13 cellular contexts compared by ENCODE assay signal in the genomic region with DNA sequence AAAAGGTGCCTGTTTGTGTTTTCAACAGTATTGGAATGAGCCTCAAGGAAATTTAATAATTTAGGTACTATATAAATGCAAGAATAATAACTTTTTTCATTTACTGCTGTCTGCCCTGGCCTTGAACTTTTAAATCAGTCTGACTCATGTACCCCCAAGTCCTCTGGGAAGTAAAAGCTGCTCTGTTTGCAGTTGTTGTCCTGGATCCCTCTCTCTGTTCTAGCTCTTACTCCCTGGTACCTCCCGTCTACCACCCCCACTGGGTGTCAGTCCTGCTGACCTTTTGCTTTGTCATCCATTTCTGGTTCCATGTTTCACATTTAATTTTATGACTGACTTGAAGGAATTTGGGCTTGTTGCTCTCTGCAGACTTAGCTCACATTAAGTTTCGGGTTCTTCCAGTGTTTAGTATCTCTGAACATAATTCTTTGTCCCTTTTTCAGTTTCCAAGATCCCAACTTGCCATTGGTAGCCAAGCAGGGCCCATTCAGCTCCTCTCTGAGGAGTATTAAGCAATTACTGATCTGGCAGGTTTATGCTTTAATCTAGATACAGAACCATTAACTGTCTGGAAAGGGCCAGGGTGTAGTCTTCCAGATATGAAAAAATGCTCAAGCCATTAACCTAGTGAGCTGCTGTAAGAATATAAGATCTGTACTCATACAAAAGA.
DNase-seq lines count a peak whose midpoint lies in the region; ATAC-seq and TF ChIP-seq lines count a peak whose summit lies in the region.
"Had no signal": no experiment of that assay in that cellular context is flagged by ENCODE, and none has a peak within 500 bp of the region (broad histone marks: within the 10 kb centered on the region; RNA-seq: fewer than 3 reads in every experiment).

No MANE protein-coding gene starts in this region.

- H3K36me3 ChIP-seq in HCT116 (ENCODE audit: control insufficient read depth in 1 of 2, insufficient read depth in 2 of 2, low read length in 2 of 2) (no peaks in the 10 kb centered on the region), sigmoid colon (no peaks in the 10 kb centered on the region)

- H3K9me3 ChIP-seq in HCT116 (ENCODE audit: control insufficient read depth in 1 of 2, insufficient read depth in 1 of 2, low read depth in 1 of 2, low read length in 2 of 2) (no peaks in the 10 kb centered on the region), sigmoid colon (no peaks in the 10 kb centered on the region)

- RAD21 ChIA-PET in HCT116 (lab: Charles Lee; ENCODE audit: low non-redundant PET in 1 of 2, low total read pairs in 2 of 2, uncharacterized antibody in 2 of 2, unreplicated experiment in 2 of 2), result interaction anchor here (0.8 to 1.6 kb wide), 2 partner anchors 389 to 390 kb away, joined by 3 to 6 read pairs; no protein-coding TSS in a partner anchor

- peaks cover 0 to 4% of the 10 kb centered on the region in 2 donors for H3K9me3 Mint-ChIP-seq in natural killer cell

- peaks cover 3 to 9% of the 10 kb centered on the region in 2 donors for H3K27me3 Mint-ChIP-seq in natural killer cell (ENCODE audit: low read depth in 2 of 2)

- no peak overlapping the region for H3K4me2 ChIP-seq in HCT116 (ENCODE audit: low read length)
- H3K4me2 ChIP-seq: smooth muscle cell had no signal

- H3K4me3 ChIP-seq in HCT116 (replicated peaks in 1 of 2; ENCODE audit: low read depth in 1 of 2, low read length in 2 of 2), result no peak overlapping the region
- no peak overlapping the region for H3K4me3 ChIP-seq in cardiac fibroblast (replicated peaks in 1 of 2; ENCODE audit: low read depth in 2 of 2, low read length in 2 of 2)
- no peak overlapping the region for H3K4me3 ChIP-seq in sigmoid colon
- H3K4me3 ChIP-seq: coronary artery, smooth muscle cell had no signal

- TF ChIP-seq EP300 in sigmoid colon (IDR thresholded peaks at IDR 0.05), result no peak

- H3K27me3 ChIP-seq in HCT116 (ENCODE audit: insufficient read depth, low read length), result no peaks in the 10 kb centered on the region
- no peaks in the 10 kb centered on the region for H3K27me3 ChIP-seq in sigmoid colon

- WGBS in sigmoid colon, 2 donors, result 54 to 71% methylated on average over 2 of the region's 2 CpGs

- 0 out of 4 replicates have a peak, but pooled peaks cover 0 to 5% of the 10 kb centered on the region in 2 experiments for H3K4me1 ChIP-seq in HCT116 (ENCODE audit: control insufficient read depth in 1 of 2, insufficient read depth in 2 of 2, low read length in 2 of 2)
- peaks cover 0 to 11% (median 9%) of the 10 kb centered on the region in 4 donors for H3K4me1 ChIP-seq in sigmoid colon

- no peak for TF ChIP-seq RAD21 in HCT116 (IDR thresholded peaks at IDR 0.05; ENCODE audit: low read depth)

- POLR2A ChIA-PET in HCT116 (lab: Charles Lee), result interaction anchor here (1.5 kb wide), 1 partner anchor 390 kb away, joined by 4 read pairs; no protein-coding TSS in a partner anchor

- CTCF ChIA-PET in HCT116 (lab: Charles Lee), result interaction anchor here (1.1 to 3.5 kb wide), 4 partner anchors 20 to 390 kb away, joined by 3 to 48 read pairs (median 6); no protein-coding TSS in a partner anchor

- H3K9me2 ChIP-seq in HCT116 (ENCODE audit: insufficient read depth), result no peaks in the 10 kb centered on the region

- DNase-seq in HCT116 (ENCODE audit: low read depth, low spot score) (no peak), cardiac fibroblast (ENCODE audit: low read depth in 2 of 2) (peak; percentile 73 to 77), iPS-NIHi7 (ENCODE audit: extremely low spot score) (peak; percentile 29), sigmoid colon (no peak), HK-2 (ENCODE audit: unreplicated experiment) (no peak), natural killer cell (no peak), Ammon's horn (ENCODE audit: low spot score) (no peak)
- DNase-seq: activated CD4-positive, alpha-beta T cell treated with anti-CD3 and anti-CD28 coated beads for 1 hour had no signal

- no peak overlapping the region for H3K9ac ChIP-seq in HCT116 (ENCODE audit: low read length)

- H3K36me3 Mint-ChIP-seq in natural killer cell, result no peaks in the 10 kb centered on the region
- H3K36me3 Mint-ChIP-seq: CD14-positive monocyte, memory B cell had no signal

- H3K27ac ChIP-seq in HCT116 (ENCODE audit: low read depth, low read length) (no peak overlapping the region), sigmoid colon (peak overlapping the region in 3 of 4 donors; percentile 1 to 27 (median 23))

- H3K27ac Mint-ChIP-seq in natural killer cell, result no peak overlapping the region
- H3K27ac Mint-ChIP-seq: CD14-positive monocyte, memory B cell had no signal

- no TSS peak for BruUV-seq in HCT116 (replicated peaks; lab: Mats Ljungman, UMichigan)

- no peaks in the 10 kb centered on the region for H3K4me1 Mint-ChIP-seq in natural killer cell
- H3K4me1 Mint-ChIP-seq: CD14-positive monocyte, memory B cell had no signal

- TF ChIP-seq POLR2A in HCT116 (IDR thresholded peaks at IDR 0.05; ENCODE audit: borderline replicate concordance, extremely low read depth, insufficient read depth, insufficient read length), result no peak
- no peak for TF ChIP-seq POLR2A in sigmoid colon (IDR thresholded peaks at IDR 0.05)

- no peaks in the 10 kb centered on the region for H4K20me1 ChIP-seq in HCT116 (ENCODE audit: insufficient read depth)

- H3K79me2 ChIP-seq in HCT116 (ENCODE audit: insufficient read depth, low read length), result no peaks in the 10 kb centered on the region

- peak overlapping the region; percentile 18 for H2AFZ ChIP-seq in HCT116 (ENCODE audit: low read depth, low read length, poor library complexity, severe bottlenecking)

- ATAC-seq in HCT116 (peak; percentile 36; the same call in 1 of the 2 replicates), natural killer cell (no peak), HG03571 (IDR thresholded peaks at IDR 0.05; ENCODE audit: unreplicated experiment) (no peak)

- intact Hi-C loops in HCT116 (cut with micrococcal nuclease), result loop anchor here (10.0 kb wide), 1 partner anchor 390 kb away; no protein-coding TSS in a partner anchor
- intact Hi-C loops in sigmoid colon (cut with DNase I), result no loop called here
- intact Hi-C loops in natural killer cell (cut with micrococcal nuclease), result no loop called here

- TF ChIP-seq CTCF in HCT116 (IDR thresholded peaks at IDR 0.05 in 2 of 3, conservative IDR thresholded peaks at IDR 0.05 in 1 of 3; ENCODE audit: borderline replicate concordance in 1 of 3, insufficient read depth in 1 of 3, low read depth in 2 of 3, low read length in 2 of 3), result no peak
- TF ChIP-seq CTCF in cardiac fibroblast (IDR thresholded peaks at IDR 0.05; ENCODE audit: low read depth, low read length), result no peak
- no peak for TF ChIP-seq CTCF in sigmoid colon (IDR thresholded peaks at IDR 0.05)
- TF ChIP-seq CTCF in natural killer cell (IDR thresholded peaks at IDR 0.05), result no peak

- no peak overlapping the region for H3K4me3 Mint-ChIP-seq in natural killer cell
- H3K4me3 Mint-ChIP-seq: CD14-positive monocyte, memory B cell had no signal

TF ChIP-seq in HCT116, 20 proteins besides CTCF, POLR2A, EP300 and RAD21 (continues in another document):
- TF ChIP-seq JUND (IDR thresholded peaks at IDR 0.05) (no peak), MAX (IDR thresholded peaks at IDR 0.05) (no peak), ELF1 (IDR thresholded peaks at IDR 0.05; ENCODE audit: borderline replicate concordance, low read depth) (no peak), SIN3A (IDR thresholded peaks at IDR 0.05; ENCODE audit: low read depth) (no peak), ZNF274 (IDR thresholded peaks at IDR 0.05; ENCODE audit: low read depth, low read length) (no peak), POLR2AphosphoS5 (IDR thresholded peaks at IDR 0.05; ENCODE audit: low read depth, low read length) (no peak), EZH2 (IDR thresholded peaks at IDR 0.05) (no peak), REST (IDR thresholded peaks at IDR 0.05; ENCODE audit: low read depth) (no peak), CBX3 (IDR thresholded peaks at IDR 0.05; ENCODE audit: low read depth) (no peak), YY1 (IDR thresholded peaks at IDR 0.05; ENCODE audit: extremely low read depth, insufficient replicate concordance, low read depth, low read length) (no peak), TCF7L2 (IDR thresholded peaks at IDR 0.05; ENCODE audit: borderline replicate concordance, extremely low read depth, insufficient read depth, insufficient read length) (no peak), ZFX (IDR thresholded peaks at IDR 0.05) (no peak), EGR1 (IDR thresholded peaks at IDR 0.05; ENCODE audit: low read depth) (no peak), FOSL1 (IDR thresholded peaks at IDR 0.05; ENCODE audit: low read depth) (no peak)

Comparison
In these comparisons a context has a peak if more than half of its experiments do, and no peak if none do; other contexts are left out.
1. DNase-seq: peak in cardiac fibroblast (2 of 2) and iPS-NIHi7 (single experiment); none in HCT116 (single experiment), sigmoid colon (single experiment), HK-2 (single experiment), natural killer cell (single experiment) and Ammon's horn (single experiment).